In the genomic region with DNA sequence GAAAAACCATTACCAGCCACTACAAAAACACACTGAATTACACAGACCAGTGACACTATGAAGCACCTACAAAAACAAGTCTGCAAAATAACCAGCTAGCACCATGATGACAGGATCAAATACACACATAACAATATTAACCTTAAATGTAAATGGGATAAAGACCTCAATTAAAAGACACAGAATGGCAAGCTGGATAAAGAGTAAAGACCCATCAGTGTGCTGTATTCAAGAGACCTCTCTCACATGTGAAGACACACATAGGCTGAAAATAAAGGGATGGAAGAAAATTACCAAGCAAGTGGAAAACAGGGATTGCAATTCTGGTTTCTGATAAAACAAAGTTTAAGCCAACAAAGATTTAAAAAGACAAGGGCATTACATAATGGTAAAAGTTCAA, we compare ENCODE assay signal across 1 cellular context.
"Had no signal": no experiment of that assay in that cellular context is flagged by ENCODE, and none has a peak within 500 bp of the region (broad histone marks: within the 10 kb centered on the region; RNA-seq: fewer than 3 reads in every experiment).

No MANE protein-coding gene starts in this region.

- H3K4me3 ChIP-seq: MG63 had no signal

- H3K36me3 ChIP-seq: MG63 had no signal
